ENCODE assay signal across 13 cellular contexts in the genomic region with DNA sequence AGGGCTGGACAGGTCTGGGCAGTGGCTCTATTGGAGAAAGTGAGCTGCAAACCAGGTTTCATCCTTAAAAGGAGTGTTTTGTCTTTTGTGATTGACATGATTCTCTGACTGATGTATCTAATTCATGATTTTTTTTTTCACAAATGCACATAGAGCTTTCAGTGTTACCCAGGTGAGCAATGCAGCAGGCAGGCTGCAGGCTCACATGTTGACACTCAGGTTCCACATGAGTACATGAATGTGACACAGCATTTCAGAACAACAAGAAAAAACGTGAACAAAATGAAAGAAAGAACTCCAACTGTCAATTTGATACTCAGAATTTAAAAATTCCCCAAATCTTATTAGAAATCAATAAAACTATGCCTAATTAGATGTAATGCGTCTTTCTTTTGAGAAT.
A peak's percentile ranks its signal among the peaks of the same experiment; 100 is the strongest.
DNase-seq lines count a peak whose midpoint lies in the region; ATAC-seq and TF ChIP-seq lines count a peak whose summit lies in the region.
"Had no signal": no experiment of that assay in that cellular context is flagged by ENCODE, and none has a peak within 500 bp of the region (broad histone marks: within the 10 kb centered on the region; RNA-seq: fewer than 3 reads in every experiment).

No MANE protein-coding gene starts in this region.

- peaks cover 8% of the 10 kb centered on the region for H3K27me3 Mint-ChIP-seq in activated T-cell treated with anti-CD3 and anti-CD28 coated beads, Interleukin-2, amount 50 U/mL, for 72 hours (ENCODE audit: low read depth)
- H3K27me3 Mint-ChIP-seq in brain = peaks cover 8% of the 10 kb centered on the region
- H3K27me3 Mint-ChIP-seq in mesothelial cell of epicardium (ENCODE audit: low read depth) = no peaks in the 10 kb centered on the region
- H3K27me3 Mint-ChIP-seq: activated B cell treated with CpG ODN at 0.5 μM for 24 hours, memory B cell had no signal

- H3K36me3 Mint-ChIP-seq in activated T-cell treated with anti-CD3 and anti-CD28 coated beads, Interleukin-2, amount 50 U/mL, for 72 hours (ENCODE audit: insufficient read depth in 2 of 2) = no peaks in the 10 kb centered on the region
- no peaks in the 10 kb centered on the region for H3K36me3 Mint-ChIP-seq in brain
- no peaks in the 10 kb centered on the region for H3K36me3 Mint-ChIP-seq in mesothelial cell of epicardium
- H3K36me3 Mint-ChIP-seq: memory B cell had no signal

- H3K27me3 ChIP-seq in Karpas-422 (ENCODE audit: low read length) (no peaks in the 10 kb centered on the region), spleen (replicated peaks in 1 of 7) (no peaks in the 10 kb centered on the region)
- H3K27me3 ChIP-seq: vagina had no signal

- DNase-seq in activated T-cell treated with anti-CD3 and anti-CD28 coated beads, Interleukin-2, amount 50 U/mL, for 72 hours = no peak
- DNase-seq in activated T-cell treated with anti-CD3 and anti-CD28 coated beads, Interleukin-2, amount 50 U/mL, for 1 hour = no peak
- DNase-seq in Karpas-422 (peak; percentile 44), spleen (no peak), mesothelial cell of epicardium (ENCODE audit: low spot score in 2 of 2, unreplicated experiment in 2 of 2) (no peak), NCI-H69 (lab: John Stamatoyannopoulos, UW) (no peak), GM03348 (ENCODE audit: low spot score) (no peak)
- DNase-seq: activated B cell treated with CpG ODN at 0.5 μM for 24 hours, posterior cingulate gyrus had no signal

- TF ChIP-seq POLR2A in spleen (IDR thresholded peaks at IDR 0.05) = no peak

- H3K4me3 Mint-ChIP-seq in activated T-cell treated with anti-CD3 and anti-CD28 coated beads, Interleukin-2, amount 50 U/mL, for 72 hours = no peak overlapping the region
- peak overlapping the region in 1 of 5 experiments; percentile 7 for H3K4me3 Mint-ChIP-seq in brain
- H3K4me3 Mint-ChIP-seq in mesothelial cell of epicardium = no peak overlapping the region

- H3K9me3 Mint-ChIP-seq in activated T-cell treated with anti-CD3 and anti-CD28 coated beads, Interleukin-2, amount 50 U/mL, for 72 hours = no peaks in the 10 kb centered on the region
- no peaks in the 10 kb centered on the region for H3K9me3 Mint-ChIP-seq in brain
- no peaks in the 10 kb centered on the region for H3K9me3 Mint-ChIP-seq in mesothelial cell of epicardium
- H3K9me3 Mint-ChIP-seq: activated B cell treated with CpG ODN at 0.5 μM for 24 hours, memory B cell had no signal

- H3K9ac ChIP-seq in Karpas-422 (ENCODE audit: low read length) = peak overlapping the region; percentile 62

- H3K9me3 ChIP-seq in Karpas-422 (ENCODE audit: low read length) = no peaks in the 10 kb centered on the region
- H3K9me3 ChIP-seq in spleen = no peaks in the 10 kb centered on the region
- H3K9me3 ChIP-seq: vagina had no signal

- peak overlapping the region; percentile 70 for H3K4me2 ChIP-seq in Karpas-422 (ENCODE audit: low read depth, low read length, poor library complexity, severe bottlenecking)

- TF ChIP-seq CTCF in brain (conservative IDR thresholded peaks at IDR 0.05) (no peak), spleen (IDR thresholded peaks at IDR 0.05 in 8 of 11, conservative IDR thresholded peaks at IDR 0.05 in 3 of 11) (no peak), mesothelial cell of epicardium (IDR thresholded peaks at IDR 0.05; ENCODE audit: unreplicated experiment) (no peak)

- H3K36me3 ChIP-seq in Karpas-422 (ENCODE audit: insufficient read depth, low read length) = no peaks in the 10 kb centered on the region
- no peaks in the 10 kb centered on the region for H3K36me3 ChIP-seq in spleen
- H3K36me3 ChIP-seq: vagina had no signal

- H3K4me1 Mint-ChIP-seq in activated T-cell treated with anti-CD3 and anti-CD28 coated beads, Interleukin-2, amount 50 U/mL, for 72 hours (ENCODE audit: low read depth) = peaks cover 41% of the 10 kb centered on the region
- peaks cover 52% of the 10 kb centered on the region for H3K4me1 Mint-ChIP-seq in brain
- H3K4me1 Mint-ChIP-seq in mesothelial cell of epicardium = peaks cover 32% of the 10 kb centered on the region

- H3K4me3 ChIP-seq in Karpas-422 (ENCODE audit: low read length) = no peak overlapping the region
- H3K4me3 ChIP-seq in spleen = no peak overlapping the region
- H3K4me3 ChIP-seq: dorsolateral prefrontal cortex, vagina had no signal

- H2AFZ ChIP-seq in Karpas-422 (ENCODE audit: low read length) = peak overlapping the region; percentile 68

- H3K9me2 ChIP-seq in Karpas-422 (replicated peaks; ENCODE audit: insufficient read depth, low read length) = no peaks in the 10 kb centered on the region

- intact Hi-C loops in spleen (cut with DNase I; ENCODE audit: low total_unique reads) = no loop called here

- H3K79me2 ChIP-seq in Karpas-422 (ENCODE audit: low read length) = no peaks in the 10 kb centered on the region

- H3K27ac ChIP-seq in Karpas-422 (ENCODE audit: low read length) (0 out of 2 replicates have a peak overlapping the region, but pooled peaks have one; percentile 55), spleen (peak overlapping the region in 6 of 8 donors; percentile 7 to 68 (median 48))
- H3K27ac ChIP-seq: vagina had no signal

- H4K20me1 ChIP-seq in Karpas-422 (ENCODE audit: insufficient read depth, low read depth, low read length) = no peaks in the 10 kb centered on the region

- peak; percentile 36 to 48 for ATAC-seq in activated T-cell treated with anti-CD3 and anti-CD28 coated beads, Interleukin-2, amount 50 U/mL, for 72 hours (replicated peaks in 1 of 2)

- 40 to 54% (median 42%) methylated on average over 2 of the region's 2 CpGs for WGBS in spleen, 5 donors

- no peak overlapping the region for H3K27ac Mint-ChIP-seq in activated T-cell treated with anti-CD3 and anti-CD28 coated beads, Interleukin-2, amount 50 U/mL, for 72 hours
- H3K27ac Mint-ChIP-seq in brain (peak overlapping the region in 4 of 5 experiments; percentile 30 to 93 (median 72)), mesothelial cell of epicardium (no peak overlapping the region)
- H3K27ac Mint-ChIP-seq: memory B cell had no signal

- H3K4me1 ChIP-seq in Karpas-422 (ENCODE audit: low read length) (peaks cover 30% of the 10 kb centered on the region), spleen (peaks cover 11 to 29% (median 19%) of the 10 kb centered on the region in 6 donors)

Comparison
In these comparisons a context has a peak if more than half of its experiments do, and no peak if none do; other contexts are left out.
1. H3K27ac Mint-ChIP-seq: peak in brain (4 of 5); none in activated T-cell treated with anti-CD3 and anti-CD28 coated beads, Interleukin-2, amount 50 U/mL, for 72 hours (single experiment) and mesothelial cell of epicardium (single experiment).